In the genomic region with DNA sequence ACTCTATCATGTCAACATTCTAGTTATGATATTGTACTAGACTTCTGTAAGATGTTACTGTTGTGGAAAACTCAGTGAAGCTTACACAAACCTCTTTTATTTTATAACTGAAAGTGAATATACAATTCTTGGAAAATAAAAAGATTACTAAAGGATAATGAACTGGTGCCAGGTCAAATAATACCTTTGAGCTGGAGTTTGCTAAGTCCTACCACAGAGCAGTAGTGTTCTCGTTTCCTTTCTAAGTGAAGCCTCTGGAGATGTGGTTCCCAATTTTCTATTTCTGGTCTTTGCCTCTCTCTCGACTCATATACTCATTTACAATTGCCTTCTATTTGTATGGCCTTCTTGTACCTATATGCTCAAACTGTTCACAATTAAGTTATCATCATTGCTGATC, we compare ENCODE assay signal across 8 cellular contexts.
"Had no signal": no experiment of that assay in that cellular context is flagged by ENCODE, and none has a peak within 500 bp of the region (broad histone marks: within the 10 kb centered on the region; RNA-seq: fewer than 3 reads in every experiment).

No MANE protein-coding gene starts in this region.

- H3K36me3 Mint-ChIP-seq: IgD-negative memory B cell had no signal

- H3K27me3 Mint-ChIP-seq: IgD-negative memory B cell had no signal

- H3K4me3 Mint-ChIP-seq: HFFc6, IgD-negative memory B cell had no signal

- DNase-seq: GM23248, GOT3, H7, HFFc6 had no signal

- H3K4me3 ChIP-seq: GM23248, HAP-1 had no signal

- H3K36me3 ChIP-seq: HAP-1 had no signal

- H3K4me1 Mint-ChIP-seq: IgD-negative memory B cell had no signal

- FAIRE-seq: HTR-8/SVneo had no signal

- H3K27ac ChIP-seq: GM23248 had no signal

- H3K9me3 ChIP-seq: HAP-1 had no signal

- H3K27ac Mint-ChIP-seq: HFFc6, IgD-negative memory B cell had no signal

- H3K4me1 ChIP-seq: HAP-1 had no signal

- ATAC-seq: HCT116 had no signal
